Comparison of ENCODE assay signal across 14 cellular contexts in the genomic region with DNA sequence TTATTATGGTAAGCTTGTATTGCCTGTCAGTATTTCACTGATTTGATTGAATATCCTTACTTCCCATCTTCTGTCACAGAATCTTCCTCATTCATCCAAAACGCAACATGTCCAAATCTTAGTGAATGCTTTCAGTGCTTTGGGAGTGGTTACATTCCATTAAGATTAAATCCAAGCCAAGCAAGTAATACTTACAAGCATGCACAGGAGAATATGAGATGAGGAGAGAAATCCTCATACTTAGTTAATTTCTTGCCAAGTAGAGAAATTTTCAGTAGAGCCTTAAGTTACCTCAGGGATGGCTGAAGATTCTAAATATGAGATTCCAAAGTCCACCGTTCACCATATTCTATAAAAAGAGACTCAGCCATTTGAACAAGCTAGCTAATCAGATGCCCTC.
A peak's percentile ranks its signal among the peaks of the same experiment; 100 is the strongest.
DNase-seq lines count a peak whose midpoint lies in the region; ATAC-seq, FAIRE-seq and TF ChIP-seq lines count a peak whose summit lies in the region.
"Had no signal": no experiment of that assay in that cellular context is flagged by ENCODE, and none has a peak within 500 bp of the region (broad histone marks: within the 10 kb centered on the region; RNA-seq: fewer than 3 reads in every experiment).

No MANE protein-coding gene starts in this region.

- H3K23ac ChIP-seq in IMR-90 (ENCODE audit: low read depth, low read length): no peak overlapping the region

- H3K4me3 Mint-ChIP-seq in activated T-helper 1 cell treated with anti-CD3 and anti-CD28 coated beads, Interleukin-12 subunit alpha, Interleukin-12 subunit beta, Interleukin-2, Interleukin-4 antibody, amounts not matched to agents 30 ng/mL and 10 ng/mL and 1 ng/mL, durations not matched to agents 14 hours and 24 hours and 36 hours: no peak overlapping the region
- H3K4me3 Mint-ChIP-seq: activated naive CD4-positive, alpha-beta T cell treated with anti-CD3 and anti-CD28 coated beads, Interleukin-2, amount 10 ng/mL, durations not matched to agents 7 days and 5 days; central memory CD8-positive, alpha-beta T cell had no signal

- peak overlapping the region in 1 of 2 experiments; percentile 39; a peak in 1 of 4 replicates for H4K8ac ChIP-seq in IMR-90 (ENCODE audit: low read depth in 2 of 2, low read length in 2 of 2)

- TF ChIP-seq RAD21 in A549 (conservative IDR thresholded peaks at IDR 0.05 in 1 of 2, IDR thresholded peaks at IDR 0.05 in 1 of 2) (no peak), IMR-90 (IDR thresholded peaks at IDR 0.05; ENCODE audit: low read length) (no peak)

- H3K9me1 ChIP-seq in IMR-90 (ENCODE audit: insufficient read depth, low read length): peaks cover 7% of the 10 kb centered on the region

- H3K14ac ChIP-seq in IMR-90 (replicated peaks; ENCODE audit: low read depth, low read length): no peak overlapping the region

- WGBS in A549 (ENCODE audit: missing lambda C conversion rate): 82% methylated on average over 2 of the region's 2 CpGs
- WGBS in IMR-90 (ENCODE audit: extremely low coverage in 2 of 2, insufficient read length in 1 of 2), 2 experiments: no CpG with 5 or more reads among the region's 2 CpGs

- no peaks in the 10 kb centered on the region for H3K36me3 ChIP-seq in IMR-90 (ENCODE audit: control insufficient read depth, insufficient read depth, low read length)

- no peaks in the 10 kb centered on the region for H3K27me3 Mint-ChIP-seq in activated T-helper 1 cell treated with anti-CD3 and anti-CD28 coated beads, Interleukin-12 subunit alpha, Interleukin-12 subunit beta, Interleukin-2, Interleukin-4 antibody, amounts not matched to agents 30 ng/mL and 10 ng/mL and 1 ng/mL, durations not matched to agents 14 hours and 24 hours and 36 hours (ENCODE audit: insufficient read depth)
- H3K27me3 Mint-ChIP-seq: activated naive CD4-positive, alpha-beta T cell treated with anti-CD3 and anti-CD28 coated beads, Interleukin-2, amount 10 ng/mL, durations not matched to agents 7 days and 5 days; central memory CD8-positive, alpha-beta T cell had no signal

- dilution Hi-C loops in IMR-90 (cut with HindIII; ENCODE audit: low sequenced_read_pairs, unreplicated experiment): no loop called here

- H3K36me3 Mint-ChIP-seq in activated T-helper 1 cell treated with anti-CD3 and anti-CD28 coated beads, Interleukin-12 subunit alpha, Interleukin-12 subunit beta, Interleukin-2, Interleukin-4 antibody, amounts not matched to agents 30 ng/mL and 10 ng/mL and 1 ng/mL, durations not matched to agents 14 hours and 24 hours and 36 hours (ENCODE audit: low read depth): no peaks in the 10 kb centered on the region
- H3K36me3 Mint-ChIP-seq: activated naive CD4-positive, alpha-beta T cell treated with anti-CD3 and anti-CD28 coated beads, Interleukin-2, amount 10 ng/mL, durations not matched to agents 7 days and 5 days had no signal

- H3K4me1 ChIP-seq in A549 (peaks cover 43% of the 10 kb centered on the region), IMR-90 (ENCODE audit: control insufficient read depth, insufficient read depth, low read length) (peaks cover 8% of the 10 kb centered on the region)

- H2BK15ac ChIP-seq in IMR-90 (ENCODE audit: low read depth, low read length): peak overlapping the region; percentile 11; the same call in 1 of the 3 replicates

- POLR2A ChIA-PET in A549 (lab: Yijun Ruan, JAX): interaction anchor here (1.5 kb wide), 1 partner anchor 657 kb away, joined by 3 read pairs; the partner anchor contains the start of gene ZFP36L1
- POLR2A ChIA-PET in IMR-90 (lab: Charles Lee; ENCODE audit: unreplicated experiment): interaction anchor here (0.5 kb wide), 1 partner anchor 656 kb away, joined by 3 read pairs; no protein-coding TSS in a partner anchor

- CTCF ChIA-PET in A549 (lab: Yijun Ruan, JAX): interaction anchor here (0.7 to 1.0 kb wide), 4 partner anchors 56 to 681 kb away, joined by 3 to 4 read pairs (median 4); no protein-coding TSS in a partner anchor
- CTCF ChIA-PET in IMR-90 (lab: Yijun Ruan, JAX): no interaction called here

- no peak overlapping the region for H2BK20ac ChIP-seq in IMR-90 (ENCODE audit: low read depth, low read length)

- no peak overlapping the region for H3K56ac ChIP-seq in IMR-90 (ENCODE audit: extremely low read depth, insufficient read depth, low read length)

- H3K9me3 Mint-ChIP-seq in activated T-helper 1 cell treated with anti-CD3 and anti-CD28 coated beads, Interleukin-12 subunit alpha, Interleukin-12 subunit beta, Interleukin-2, Interleukin-4 antibody, amounts not matched to agents 30 ng/mL and 10 ng/mL and 1 ng/mL, durations not matched to agents 14 hours and 24 hours and 36 hours: no peaks in the 10 kb centered on the region
- H3K9me3 Mint-ChIP-seq: activated naive CD4-positive, alpha-beta T cell treated with anti-CD3 and anti-CD28 coated beads, Interleukin-2, amount 10 ng/mL, durations not matched to agents 7 days and 5 days; central memory CD8-positive, alpha-beta T cell had no signal

- no peak for TF ChIP-seq EP300 in A549 (IDR thresholded peaks at IDR 0.05)

- TF ChIP-seq CTCF in A549 (IDR thresholded peaks at IDR 0.05) (no peak), IMR-90 (conservative IDR thresholded peaks at IDR 0.05; ENCODE audit: low read depth, low read length) (no peak), cardiac fibroblast (IDR thresholded peaks at IDR 0.05; ENCODE audit: low read depth, low read length) (no peak)

- intact Hi-C loops in IMR-90 (cut with micrococcal nuclease): no loop called here
- intact Hi-C loops in activated T-helper 1 cell treated with anti-CD3 and anti-CD28 coated beads, Interleukin-12 subunit alpha, Interleukin-12 subunit beta, Interleukin-2, Interleukin-4 antibody, amounts not matched to agents 30 ng/mL and 10 ng/mL and 1 ng/mL, durations not matched to agents 14 hours and 24 hours and 36 hours (cut with micrococcal nuclease): no loop called here

- DNase-seq in A549 (ENCODE audit: low read depth in 1 of 2, low spot score in 1 of 2) (no peak), IMR-90 (peak; percentile 43), cardiac fibroblast (ENCODE audit: low read depth in 2 of 2) (peak; percentile 48 to 62), myocyte (ENCODE audit: low read depth) (peak; percentile 56), SKM-1 (lab: John Stamatoyannopoulos, UW; ENCODE audit: unreplicated experiment) (no peak)
- DNase-seq in activated T-helper 1 cell treated with anti-CD3 and anti-CD28 coated beads, Interleukin-12 subunit alpha, Interleukin-12 subunit beta, Interleukin-2, Interleukin-4 antibody, amounts not matched to agents 30 ng/mL and 10 ng/mL and 1 ng/mL, durations not matched to agents 14 hours and 24 hours and 36 hours (ENCODE audit: low spot score): no peak
- no peak for DNase-seq in stimulated activated naive CD4-positive, alpha-beta T cell (lab: John Stamatoyannopoulos, UW)
- DNase-seq: activated CD8-positive, alpha-beta memory T cell treated with anti-CD3 and anti-CD28 coated beads, Interleukin-2, amount 50 U/mL, for 4 hours; activated naive CD4-positive, alpha-beta T cell treated with anti-CD3 and anti-CD28 coated beads, Interleukin-2, amount 10 ng/mL, durations not matched to agents 7 days and 5 days; mucosa of descending colon; NCI-H2029; NCI-H748 treated with DMSO at 0.1 percent for 48 hours had no signal

- no peak overlapping the region; the same call in 1 of the 2 replicates for H2AK5ac ChIP-seq in IMR-90 (ENCODE audit: low read depth, low read length)

- H4K5ac ChIP-seq in IMR-90 (ENCODE audit: low read depth, low read length): no peak overlapping the region

- no peak overlapping the region for H3K4me2 ChIP-seq in A549
- H3K4me2 ChIP-seq in IMR-90 (ENCODE audit: low read depth, low read length): no peak overlapping the region; the same call in 1 of the 2 replicates

- H3K4me3 ChIP-seq in A549: no peak overlapping the region
- no peak overlapping the region for H3K4me3 ChIP-seq in IMR-90 (ENCODE audit: insufficient read depth, low read depth, low read length)
- no peak overlapping the region for H3K4me3 ChIP-seq in cardiac fibroblast (replicated peaks in 1 of 2; ENCODE audit: low read depth in 2 of 2, low read length in 2 of 2)
- H3K4me3 ChIP-seq: mucosa of descending colon had no signal

- no peak for FAIRE-seq in A549 (lab: Jason Lieb, UNC)

- no peaks in the 10 kb centered on the region for H3K27me3 ChIP-seq in IMR-90 (ENCODE audit: control insufficient read depth, insufficient read depth, low read length)

- ATAC-seq in A549 (no peak), IMR-90 (ENCODE audit: low read depth) (no peak), GM18502 (IDR thresholded peaks at IDR 0.05; ENCODE audit: poor library complexity, unreplicated experiment) (no peak)
- ATAC-seq: mucosa of descending colon had no signal

- no peak overlapping the region for H4K91ac ChIP-seq in IMR-90 (ENCODE audit: insufficient read depth, low read depth, low read length)

- no peak overlapping the region for H2AK9ac ChIP-seq in IMR-90 (replicated peaks; ENCODE audit: low read depth, low read length, poor library complexity)

- in situ Hi-C loops in IMR-90 (cut with MboI; ENCODE audit: low sequenced_read_pairs): no loop called here

- no peak overlapping the region for H3K27ac Mint-ChIP-seq in activated T-helper 1 cell treated with anti-CD3 and anti-CD28 coated beads, Interleukin-12 subunit alpha, Interleukin-12 subunit beta, Interleukin-2, Interleukin-4 antibody, amounts not matched to agents 30 ng/mL and 10 ng/mL and 1 ng/mL, durations not matched to agents 14 hours and 24 hours and 36 hours
- H3K27ac Mint-ChIP-seq: activated naive CD4-positive, alpha-beta T cell treated with anti-CD3 and anti-CD28 coated beads, Interleukin-2, amount 10 ng/mL, durations not matched to agents 7 days and 5 days had no signal

- no peak overlapping the region for H3K4ac ChIP-seq in IMR-90 (ENCODE audit: low read depth, low read length)

- peak overlapping the region; percentile 63 for H2BK5ac ChIP-seq in IMR-90 (ENCODE audit: low read depth, low read length, poor library complexity, severe bottlenecking)

- TF ChIP-seq POLR2A in A549 (IDR thresholded peaks at IDR 0.05; ENCODE audit: low read length): no peak
- TF ChIP-seq POLR2A in IMR-90 (IDR thresholded peaks at IDR 0.05; ENCODE audit: low read depth, low read length): no peak

- no TSS peak for BruUV-seq in IMR-90 (replicated peaks; lab: Mats Ljungman, UMichigan)

- H3K79me1 ChIP-seq in IMR-90 (ENCODE audit: low read depth in 1 of 2, low read length in 2 of 2): no peaks in the 10 kb centered on the region

- H2BK120ac ChIP-seq in IMR-90 (ENCODE audit: low read depth, low read length): no peak overlapping the region

- peak overlapping the region; percentile 10; the same call in 1 of the 2 replicates for H3K18ac ChIP-seq in IMR-90 (ENCODE audit: low read depth, low read length)

- H3K9ac ChIP-seq in IMR-90 (ENCODE audit: low read depth, low read length): no peak overlapping the region

- H4K20me1 ChIP-seq in IMR-90 (ENCODE audit: insufficient read depth, low read length): no peaks in the 10 kb centered on the region

- peaks cover 15% of the 10 kb centered on the region; the same call in 1 of the 3 replicates for H3K9me3 ChIP-seq in A549
- no peaks in the 10 kb centered on the region for H3K9me3 ChIP-seq in IMR-90 (ENCODE audit: control insufficient read depth, insufficient read depth, low read length)
- H3K9me3 ChIP-seq: mucosa of descending colon had no signal

- no peaks in the 10 kb centered on the region for H3K4me1 Mint-ChIP-seq in activated T-helper 1 cell treated with anti-CD3 and anti-CD28 coated beads, Interleukin-12 subunit alpha, Interleukin-12 subunit beta, Interleukin-2, Interleukin-4 antibody, amounts not matched to agents 30 ng/mL and 10 ng/mL and 1 ng/mL, durations not matched to agents 14 hours and 24 hours and 36 hours (ENCODE audit: low read depth)

- H2AFZ ChIP-seq in IMR-90 (replicated peaks; ENCODE audit: low read length, poor library complexity): no peak overlapping the region

- H3K27ac ChIP-seq in A549 (peak overlapping the region; percentile 61 to 75), IMR-90 (ENCODE audit: insufficient read depth, low read length) (no peak overlapping the region)

Comparison
In these comparisons a context has a peak if more than half of its experiments do, and no peak if none do; other contexts are left out.
1. DNase-seq: peak in IMR-90 (single experiment), cardiac fibroblast (2 of 2) and myocyte (single experiment); none in A549 (0 of 2), activated T-helper 1 cell treated with anti-CD3 and anti-CD28 coated beads, Interleukin-12 subunit alpha, Interleukin-12 subunit beta, Interleukin-2, Interleukin-4 antibody, amounts not matched to agents 30 ng/mL and 10 ng/mL and 1 ng/mL, durations not matched to agents 14 hours and 24 hours and 36 hours (single experiment), SKM-1 (single experiment) and stimulated activated naive CD4-positive, alpha-beta T cell (0 of 6).